Comparison of ENCODE assay signal across 19 cellular contexts in the genomic region with DNA sequence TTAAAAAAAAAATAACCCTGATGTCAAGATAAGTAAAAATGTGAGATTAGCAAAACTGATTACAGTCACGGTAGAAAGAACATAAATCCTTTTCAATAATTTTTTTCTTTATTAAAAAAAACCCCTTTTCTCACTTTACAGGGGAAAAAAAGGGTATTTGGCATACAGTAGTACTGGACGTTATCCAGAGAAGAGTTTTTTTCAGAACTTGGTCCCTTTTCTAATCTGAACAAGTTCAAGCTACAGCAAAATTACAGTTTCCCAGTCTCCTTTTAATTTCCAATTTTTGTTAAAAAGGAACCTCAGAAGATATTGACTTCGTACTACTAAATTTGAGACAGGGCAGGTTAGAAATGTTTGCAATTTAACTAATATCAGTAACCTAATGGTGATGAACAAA.
"Had no signal": no experiment of that assay in that cellular context is flagged by ENCODE, and none has a peak within 500 bp of the region (broad histone marks: within the 10 kb centered on the region; RNA-seq: fewer than 3 reads in every experiment).

No MANE protein-coding gene starts in this region.

- H3K4me3 Mint-ChIP-seq: activated naive CD8-positive, alpha-beta T cell treated with anti-CD3 and anti-CD28 coated beads for 36 hours; activated T-helper 1 cell treated with anti-CD3 and anti-CD28 coated beads, Interleukin-12 subunit alpha, Interleukin-12 subunit beta, Interleukin-2, Interleukin-4 antibody, amounts not matched to agents 30 ng/mL and 10 ng/mL and 1 ng/mL, durations not matched to agents 14 hours and 24 hours and 36 hours; dendritic cell treated with granulocyte-macrophage colony-stimulating factor and Interleukin-4, amounts not matched to agents 40 ng/mL and 50 ng/mL, for 4 days; natural killer cell had no signal

- H3K27ac ChIP-seq: SK-N-MC had no signal

- H3K36me3 ChIP-seq: breast epithelium, upper lobe of left lung had no signal

- H3K27me3 Mint-ChIP-seq: activated naive CD8-positive, alpha-beta T cell treated with anti-CD3 and anti-CD28 coated beads for 36 hours; dendritic cell treated with granulocyte-macrophage colony-stimulating factor and Interleukin-4, amounts not matched to agents 40 ng/mL and 50 ng/mL, for 4 days had no signal

- H3K36me3 Mint-ChIP-seq: activated naive CD8-positive, alpha-beta T cell treated with anti-CD3 and anti-CD28 coated beads for 36 hours; natural killer cell had no signal

- ATAC-seq: activated CD4-positive, CD25-positive, alpha-beta regulatory T cell treated with anti-CD3 and anti-CD28 coated beads, Interleukin-2, amount 50 U/mL, for 24 hours; left colon; mucosa of descending colon; natural killer cell had no signal

- H3K9me3 ChIP-seq: breast epithelium, mucosa of descending colon, upper lobe of left lung had no signal

- H3K27ac Mint-ChIP-seq: activated naive CD8-positive, alpha-beta T cell treated with anti-CD3 and anti-CD28 coated beads for 36 hours; activated T-helper 1 cell treated with anti-CD3 and anti-CD28 coated beads, Interleukin-12 subunit alpha, Interleukin-12 subunit beta, Interleukin-2, Interleukin-4 antibody, amounts not matched to agents 30 ng/mL and 10 ng/mL and 1 ng/mL, durations not matched to agents 14 hours and 24 hours and 36 hours; dendritic cell treated with granulocyte-macrophage colony-stimulating factor and Interleukin-4, amounts not matched to agents 40 ng/mL and 50 ng/mL, for 4 days; natural killer cell had no signal

- H3K4me1 Mint-ChIP-seq: activated naive CD8-positive, alpha-beta T cell treated with anti-CD3 and anti-CD28 coated beads for 36 hours; natural killer cell had no signal

- H3K4me1 ChIP-seq: breast epithelium, upper lobe of left lung had no signal

- H3K27me3 ChIP-seq: breast epithelium, upper lobe of left lung had no signal

- H3K4me3 ChIP-seq: breast epithelium, mucosa of descending colon, SK-N-MC, skin epidermis, upper lobe of left lung had no signal

- DNase-seq: activated CD4-positive, alpha-beta T cell treated with anti-CD3 and anti-CD28 coated beads, Interleukin-2, amount 50 U/mL, for 1 hour; activated naive CD8-positive, alpha-beta T cell treated with anti-CD3 and anti-CD28 coated beads for 36 hours; aorta; effector memory CD4-positive, alpha-beta T cell; left colon; mammary epithelial cell; mucosa of descending colon; natural killer cell; stimulated activated CD4-positive, alpha-beta T cell treated with anti-CD3 and anti-CD28 coated beads, Interleukin-4, amount 100 ng/mL, for 24 hours; stimulated activated naive CD4-positive, alpha-beta T cell treated with Interleukin-2 at 50 U/mL for 16 hours; substantia nigra; T-helper 9 cell; upper lobe of left lung had no signal

- H3K9me3 Mint-ChIP-seq: activated T-helper 1 cell treated with anti-CD3 and anti-CD28 coated beads, Interleukin-12 subunit alpha, Interleukin-12 subunit beta, Interleukin-2, Interleukin-4 antibody, amounts not matched to agents 30 ng/mL and 10 ng/mL and 1 ng/mL, durations not matched to agents 14 hours and 24 hours and 36 hours; dendritic cell treated with granulocyte-macrophage colony-stimulating factor and Interleukin-4, amounts not matched to agents 40 ng/mL and 50 ng/mL, for 4 days had no signal
